8 cellular contexts compared by ENCODE assay signal in genomic region chrX:45806410-45807121, GRCh38.
DNase-seq lines count a peak whose midpoint lies in the region; ATAC-seq and TF ChIP-seq lines count a peak whose summit lies in the region.

No MANE protein-coding gene starts in this region.

- no peak for DNase-seq in A673 (ENCODE audit: low spot score)
- peak; percentile 50 for DNase-seq in HK-2 (ENCODE audit: unreplicated experiment)
- DNase-seq in activated T-helper 9 cell treated with anti-CD3 and anti-CD28 coated beads, Interleukin-2, amount 50 U/mL, for 16 hours (ENCODE audit: low read depth): peak; percentile 8
- peak; percentile 24 for DNase-seq in hepatocyte (ENCODE audit: low spot score)
- DNase-seq in stomach: no peak
- DNase-seq in germinal center (ENCODE audit: low spot score): no peak
- no peak for DNase-seq in iPS-NIHi7 (ENCODE audit: extremely low spot score)

- no peaks in the 10 kb centered on the region for H3K36me3 ChIP-seq in A673 (ENCODE audit: insufficient read depth, low read length, poor library complexity, severe bottlenecking)
- H3K36me3 ChIP-seq in hepatocyte (replicated peaks; ENCODE audit: insufficient read depth, low read depth): no peaks in the 10 kb centered on the region
- no peaks in the 10 kb centered on the region for H3K36me3 ChIP-seq in stomach

- H3K4me1 ChIP-seq in A673 (ENCODE audit: insufficient read depth, low read length, poor library complexity, severe bottlenecking): peaks cover 42% of the 10 kb centered on the region
- H3K4me1 ChIP-seq in hepatocyte (ENCODE audit: insufficient read depth): no peaks in the 10 kb centered on the region
- peaks cover 0 to 11% (median 0%) of the 10 kb centered on the region in 4 donors for H3K4me1 ChIP-seq in stomach

- 53% methylated on average over 10 of the region's 10 CpGs for WGBS in hepatocyte (ENCODE audit: low lambda C conversion rate, missing lambda C conversion rate)
- WGBS in stomach, 5 donors: 26 to 52% (median 43%) methylated on average over 9 to 10 of the region's 10 CpGs

- H3K9me2 ChIP-seq in hepatocyte (replicated peaks; ENCODE audit: insufficient read depth): no peaks in the 10 kb centered on the region

- peak overlapping the region; percentile 55 for H3K4me2 ChIP-seq in hepatocyte

- TF ChIP-seq CTCF in A673 (conservative IDR thresholded peaks at IDR 0.05; ENCODE audit: low read depth, low read length) (no peak), hepatocyte (IDR thresholded peaks at IDR 0.05; ENCODE audit: poor library complexity) (no peak), stomach (IDR thresholded peaks at IDR 0.05) (no peak)

- no TSS peak for BruUV-seq in A673 (replicated peaks; lab: Mats Ljungman, UMichigan)

- H3K79me2 ChIP-seq in hepatocyte: peaks cover 18% of the 10 kb centered on the region

- TF ChIP-seq POLR2A in stomach (IDR thresholded peaks at IDR 0.05): no peak

- H3K27ac ChIP-seq in A673 (ENCODE audit: low read depth, low read length, poor library complexity, severe bottlenecking) (peak overlapping the region; percentile 28), hepatocyte (peak overlapping the region; percentile 86), stomach (peak overlapping the region in 3 of 5 donors; percentile 58 to 61 (median 59))

- CTCF ChIA-PET in A673 (lab: Charles Lee): no interaction called here

- TF ChIP-seq EP300 in stomach (IDR thresholded peaks at IDR 0.05): no peak

- no peak overlapping the region for H2AFZ ChIP-seq in hepatocyte

- intact Hi-C loops in A673 (cut with micrococcal nuclease; ENCODE audit: unreplicated experiment): no loop called here
- intact Hi-C loops in stomach (cut with DNase I; ENCODE audit: low total_unique reads): no loop called here

- H3K9me3 ChIP-seq in A673 (ENCODE audit: low read depth, low read length, poor library complexity, severe bottlenecking): no peaks in the 10 kb centered on the region
- no peaks in the 10 kb centered on the region for H3K9me3 ChIP-seq in hepatocyte (ENCODE audit: low read depth)
- H3K9me3 ChIP-seq in stomach: no peaks in the 10 kb centered on the region

- H3K4me3 ChIP-seq in A673 (ENCODE audit: low read depth, low read length, poor library complexity, severe bottlenecking): no peak overlapping the region
- H3K4me3 ChIP-seq in hepatocyte: no peak overlapping the region
- H3K4me3 ChIP-seq in stomach: peak overlapping the region in 3 of 4 donors; percentile 18 to 26 (median 19)

- POLR2A ChIA-PET in A673 (lab: Charles Lee; ENCODE audit: low non-redundant PET): no interaction called here

- H3K27me3 ChIP-seq in A673 (replicated peaks; ENCODE audit: insufficient read depth, low read depth, low read length, poor library complexity) (no peaks in the 10 kb centered on the region), hepatocyte (no peaks in the 10 kb centered on the region), stomach (no peaks in the 10 kb centered on the region)

- ATAC-seq in GM18868 (IDR thresholded peaks at IDR 0.05; ENCODE audit: unreplicated experiment): peak; percentile 79

- H4K20me1 ChIP-seq in hepatocyte (ENCODE audit: insufficient read depth, poor library complexity, severe bottlenecking): no peaks in the 10 kb centered on the region

Comparison
In these comparisons a context has a peak if more than half of its experiments do, and no peak if none do; other contexts are left out.
1. DNase-seq: peak in HK-2 (single experiment), activated T-helper 9 cell treated with anti-CD3 and anti-CD28 coated beads, Interleukin-2, amount 50 U/mL, for 16 hours (single experiment) and hepatocyte (single experiment); none in A673 (single experiment), stomach (single experiment), germinal center (single experiment) and iPS-NIHi7 (single experiment).
2. H3K27ac ChIP-seq: peak in every context shown above with its lines; median percentile 86 in hepatocyte; 59 in stomach; 28 in A673.
3. H3K4me3 ChIP-seq: peak in stomach (3 of 4); none in A673 (single experiment) and hepatocyte (single experiment).